In genomic region chr2:127465258-127465657, GRCh38 we compare ENCODE assay signal across 25 cellular contexts. TPM values are rescaled to one million over a fixed set of nuclear protein-coding genes. Genes with fewer than 3 reads are reported as not detected.
A peak's percentile ranks its signal among the peaks of the same experiment; 100 is the strongest.
DNase-seq lines count a peak whose midpoint lies in the region; ATAC-seq lines count a peak whose summit lies in the region.
"Had no signal": no experiment of that assay in that cellular context is flagged by ENCODE, and none has a peak within 500 bp of the region (broad histone marks: within the 10 kb centered on the region; RNA-seq: fewer than 3 reads in every experiment).

No MANE protein-coding gene starts in this region.

- CTCF ChIA-PET in activated CD4-positive, alpha-beta T cell treated with anti-CD3 and anti-CD28 coated beads for 36 hours (lab: Charles Lee): interaction anchor here (0.7 to 1.6 kb wide), 2 partner anchors 14 to 288 kb away, joined by 3 to 8 read pairs; no protein-coding TSS in a partner anchor
- CTCF ChIA-PET in activated CD4-positive, alpha-beta T cell treated with anti-CD3 and anti-CD28 coated beads, Interleukin-2, amount 10 ng/mL, durations not matched to agents 7 days and 5 days (lab: Charles Lee): interaction anchor here (1.1 kb wide), 1 partner anchor 60 kb away, joined by 3 read pairs; no protein-coding TSS in a partner anchor

- peak; percentile 57 for ATAC-seq in activated CD4-positive, alpha-beta T cell treated with anti-CD3 and anti-CD28 coated beads for 36 hours
- peak; percentile 79 for ATAC-seq in activated T-helper 17 cell treated with anti-CD3 and anti-CD28 coated beads, Interleukin-2, amount 50 U/mL, for 72 hours (replicated peaks)
- ATAC-seq in GM18498 (IDR thresholded peaks at IDR 0.05; ENCODE audit: unreplicated experiment): no peak
- ATAC-seq: foreskin keratinocyte, HepG2 had no signal

- H3K4me1 Mint-ChIP-seq in activated CD4-positive, alpha-beta T cell treated with anti-CD3 and anti-CD28 coated beads for 36 hours: peaks cover 21% of the 10 kb centered on the region
- H3K4me1 Mint-ChIP-seq in activated CD4-positive, alpha-beta T cell treated with anti-CD3 and anti-CD28 coated beads, Interleukin-2, amount 10 ng/mL, durations not matched to agents 7 days and 5 days: peaks cover 10% of the 10 kb centered on the region
- H3K4me1 Mint-ChIP-seq in activated T-helper 17 cell treated with anti-CD3 and anti-CD28 coated beads, Interleukin-2, amount 50 U/mL, for 72 hours: peaks cover 26% of the 10 kb centered on the region
- H3K4me1 Mint-ChIP-seq: naive B cell had no signal

- POLR2A ChIA-PET in activated CD4-positive, alpha-beta T cell treated with anti-CD3 and anti-CD28 coated beads for 36 hours (lab: Charles Lee): no interaction called here
- POLR2A ChIA-PET in activated CD4-positive, alpha-beta T cell treated with anti-CD3 and anti-CD28 coated beads, Interleukin-2, amount 10 ng/mL, durations not matched to agents 7 days and 5 days (lab: Charles Lee): no interaction called here

- H3K36me3 Mint-ChIP-seq in activated CD4-positive, alpha-beta T cell treated with anti-CD3 and anti-CD28 coated beads for 36 hours (ENCODE audit: low read depth): peaks cover 16% of the 10 kb centered on the region
- peaks cover 13% of the 10 kb centered on the region for H3K36me3 Mint-ChIP-seq in activated CD4-positive, alpha-beta T cell treated with anti-CD3 and anti-CD28 coated beads, Interleukin-2, amount 10 ng/mL, durations not matched to agents 7 days and 5 days (ENCODE audit: low read depth)
- H3K36me3 Mint-ChIP-seq in activated T-helper 17 cell treated with anti-CD3 and anti-CD28 coated beads, Interleukin-2, amount 50 U/mL, for 72 hours (ENCODE audit: low read depth): peaks cover 21% of the 10 kb centered on the region

- H3K27ac Mint-ChIP-seq in activated CD4-positive, alpha-beta T cell treated with anti-CD3 and anti-CD28 coated beads for 36 hours: peak overlapping the region; percentile 52
- H3K27ac Mint-ChIP-seq in activated CD4-positive, alpha-beta T cell treated with anti-CD3 and anti-CD28 coated beads, Interleukin-2, amount 10 ng/mL, durations not matched to agents 7 days and 5 days: no peak overlapping the region
- H3K27ac Mint-ChIP-seq in activated T-helper 17 cell treated with anti-CD3 and anti-CD28 coated beads, Interleukin-2, amount 50 U/mL, for 72 hours: peak overlapping the region; percentile 67

- intact Hi-C loops in activated CD4-positive, alpha-beta T cell treated with anti-CD3 and anti-CD28 coated beads for 36 hours (cut with DNase I, micrococcal nuclease): no loop called here

- peak; percentile 27 for DNase-seq in activated CD4-positive, alpha-beta T cell treated with anti-CD3 and anti-CD28 coated beads for 36 hours
- no peak for DNase-seq in activated CD4-positive, alpha-beta T cell treated with anti-CD3 and anti-CD28 coated beads, Interleukin-2, amount 10 ng/mL, durations not matched to agents 7 days and 5 days
- DNase-seq in stimulated activated CD4-positive, alpha-beta T cell treated with anti-CD3 and anti-CD28 coated beads, Interleukin-15, amount 100 ng/mL, for 24 hours: peak; percentile 42
- no peak for DNase-seq in stimulated activated CD4-positive, alpha-beta T cell treated with anti-CD3 and anti-CD28 coated beads, Interleukin-4, amount 100 ng/mL, for 1 hour
- DNase-seq in HuH-7.5 (ENCODE audit: low spot score) (no peak), SK-N-DZ (ENCODE audit: low spot score) (no peak)
- DNase-seq: cortex of kidney; foreskin keratinocyte; HCEC 1CT; left colon; mesendoderm; naive B cell; NCI-H1105; NCI-H2029; SK-N-SH; stimulated activated naive CD4-positive, alpha-beta T cell treated with Interleukin-2 at 50 U/mL for 16 hours; thyroid gland had no signal

- H3K4me3 Mint-ChIP-seq in activated CD4-positive, alpha-beta T cell treated with anti-CD3 and anti-CD28 coated beads for 36 hours: no peak overlapping the region
- H3K4me3 Mint-ChIP-seq in activated CD4-positive, alpha-beta T cell treated with anti-CD3 and anti-CD28 coated beads, Interleukin-2, amount 10 ng/mL, durations not matched to agents 7 days and 5 days: no peak overlapping the region
- H3K4me3 Mint-ChIP-seq in activated T-helper 17 cell treated with anti-CD3 and anti-CD28 coated beads, Interleukin-2, amount 50 U/mL, for 72 hours: peak overlapping the region; percentile 50
- H3K4me3 Mint-ChIP-seq: naive B cell had no signal

- no peaks in the 10 kb centered on the region for H3K9me3 Mint-ChIP-seq in activated CD4-positive, alpha-beta T cell treated with anti-CD3 and anti-CD28 coated beads for 36 hours (ENCODE audit: low read depth)
- no peaks in the 10 kb centered on the region for H3K9me3 Mint-ChIP-seq in activated CD4-positive, alpha-beta T cell treated with anti-CD3 and anti-CD28 coated beads, Interleukin-2, amount 10 ng/mL, durations not matched to agents 7 days and 5 days
- H3K9me3 Mint-ChIP-seq in activated T-helper 17 cell treated with anti-CD3 and anti-CD28 coated beads, Interleukin-2, amount 50 U/mL, for 72 hours: no peaks in the 10 kb centered on the region
- H3K9me3 Mint-ChIP-seq: naive B cell had no signal

- H3K27me3 Mint-ChIP-seq in activated CD4-positive, alpha-beta T cell treated with anti-CD3 and anti-CD28 coated beads for 36 hours: no peaks in the 10 kb centered on the region
- no peaks in the 10 kb centered on the region for H3K27me3 Mint-ChIP-seq in activated CD4-positive, alpha-beta T cell treated with anti-CD3 and anti-CD28 coated beads, Interleukin-2, amount 10 ng/mL, durations not matched to agents 7 days and 5 days
- H3K27me3 Mint-ChIP-seq in activated T-helper 17 cell treated with anti-CD3 and anti-CD28 coated beads, Interleukin-2, amount 50 U/mL, for 72 hours: no peaks in the 10 kb centered on the region
- H3K27me3 Mint-ChIP-seq: naive B cell had no signal

RNA-seq across cellular contexts. Expression of gene PROC, which starts 47.0 kb away (rescaled TPM):
- not detected for total RNA-seq in activated CD4-positive, alpha-beta T cell treated with anti-CD3 and anti-CD28 coated beads for 36 hours
- not detected for total RNA-seq in activated CD4-positive, alpha-beta T cell treated with anti-CD3 and anti-CD28 coated beads, Interleukin-2, amount 10 ng/mL, durations not matched to agents 7 days and 5 days
- total RNA-seq in activated T-helper 17 cell treated with anti-CD3 and anti-CD28 coated beads, Interleukin-2, amount 50 U/mL, for 72 hours: not detected
- 0.07 and 0.19 TPM in 2 replicates for polyA plus RNA-seq in SK-N-DZ (2014; cell fraction: cytosol; rRNA removed)
- 0.86 TPM in 1 of 2 replicates, not detected in the other for polyA plus RNA-seq in SK-N-DZ (2014; cell fraction: nucleus; rRNA removed)
- total RNA-seq: ascending aorta, cardiac septum, Daoy, osteoblast, skeletal muscle tissue, thyroid gland had no signal

Comparison
In these comparisons a context has a peak if more than half of its experiments do, and no peak if none do; other contexts are left out.
1. DNase-seq: peak in activated CD4-positive, alpha-beta T cell treated with anti-CD3 and anti-CD28 coated beads for 36 hours (single experiment) and stimulated activated CD4-positive, alpha-beta T cell treated with anti-CD3 and anti-CD28 coated beads, Interleukin-15, amount 100 ng/mL, for 24 hours (single experiment); none in activated CD4-positive, alpha-beta T cell treated with anti-CD3 and anti-CD28 coated beads, Interleukin-2, amount 10 ng/mL, durations not matched to agents 7 days and 5 days (single experiment), stimulated activated CD4-positive, alpha-beta T cell treated with anti-CD3 and anti-CD28 coated beads, Interleukin-4, amount 100 ng/mL, for 1 hour (single experiment), HuH-7.5 (single experiment) and SK-N-DZ (single experiment).